Comparison of ENCODE assay signal across 10 cellular contexts in genomic region chr2:46547223-46548102, GRCh38. TPM values are rescaled to one million over a fixed set of nuclear protein-coding genes. Genes with fewer than 3 reads are reported as not detected.
DNase-seq lines count a peak whose midpoint lies in the region; ATAC-seq, FAIRE-seq and TF ChIP-seq lines count a peak whose summit lies in the region.
"Had no signal": no experiment of that assay in that cellular context is flagged by ENCODE, and none has a peak within 500 bp of the region (broad histone marks: within the 10 kb centered on the region; RNA-seq: fewer than 3 reads in every experiment).

No MANE protein-coding gene starts in this region.

- H3K4me3 ChIP-seq in Peyer's patch = no peak overlapping the region
- H3K4me3 ChIP-seq in cardiac muscle cell = no peak overlapping the region

- DNase-seq in D341Med (ENCODE audit: low spot score) = peak; percentile 53
- DNase-seq in Peyer's patch = peak in 1 of 3 donors; percentile 64
- no peak for DNase-seq in cardiac muscle cell (ENCODE audit: low read depth in 1 of 2, low spot score in 1 of 2)
- DNase-seq in posterior vena cava (ENCODE audit: low spot score) = peak; percentile 87
- no peak for DNase-seq in frontal cortex (ENCODE audit: low spot score in 2 of 2)
- no peak for DNase-seq in urothelium cell line (ENCODE audit: low spot score)
- no peak for DNase-seq in activated CD4-positive, alpha-beta T cell treated with anti-CD3 and anti-CD28 coated beads, Interleukin-2, amount 50 U/mL, for 48 hours
- DNase-seq: activated CD8-positive, alpha-beta memory T cell treated with anti-CD3 and anti-CD28 coated beads for 24 hours had no signal

- no peak for ATAC-seq in GM18520 (IDR thresholded peaks at IDR 0.05; ENCODE audit: unreplicated experiment)

- H3K36me3 ChIP-seq in Peyer's patch (no peaks in the 10 kb centered on the region), cardiac muscle cell (peaks cover 2% of the 10 kb centered on the region)

- no peak for TF ChIP-seq CTCF in Peyer's patch (IDR thresholded peaks at IDR 0.05)
- TF ChIP-seq CTCF in cardiac muscle cell (IDR thresholded peaks at IDR 0.05; ENCODE audit: low read depth, low read length) = no peak

- H3K9me3 ChIP-seq in Peyer's patch = no peaks in the 10 kb centered on the region
- H3K9me3 ChIP-seq in cardiac muscle cell (ENCODE audit: low read depth) = no peaks in the 10 kb centered on the region

- intact Hi-C loops in posterior vena cava (cut with DNase I) = no loop called here

- H3K4me1 ChIP-seq in Peyer's patch (peaks cover 0 to 50% (median 28%) of the 10 kb centered on the region in 4 donors), cardiac muscle cell (ENCODE audit: low read depth) (peaks cover 64% of the 10 kb centered on the region)

- no peak for FAIRE-seq in frontal cortex (lab: Jason Lieb, UNC)
- FAIRE-seq in urothelium cell line (lab: Jason Lieb, UNC) = no peak
- FAIRE-seq: colon had no signal

- H3K27ac ChIP-seq in Peyer's patch (peak overlapping the region; percentile 3 to 75 (median 10)), cardiac muscle cell (peak overlapping the region; percentile 82)

- no peak for TF ChIP-seq POLR2A in Peyer's patch (IDR thresholded peaks at IDR 0.05)

- no peaks in the 10 kb centered on the region for H3K27me3 ChIP-seq in Peyer's patch
- no peaks in the 10 kb centered on the region for H3K27me3 ChIP-seq in cardiac muscle cell

RNA-seq across cellular contexts. Expression of gene ATP6V1E2, which starts 5.1 kb away (rescaled TPM):
- total RNA-seq in Peyer's patch (1 to 10 TPM in 3 of 4 donors, under 1 TPM in 1; 0.57 to 6.6 (median 3.4) TPM), cardiac muscle cell (6.4 and 9.9 TPM in 2 replicates), posterior vena cava (1 to 10 TPM; 4.9 to 5.3 TPM), frontal cortex (6.1 TPM)
- 4.6 and 11.9 TPM in 2 replicates for polyA plus RNA-seq in cardiac muscle cell

RNA-seq across cellular contexts. Expression of gene RHOQ, which starts 5.2 kb away (rescaled TPM):
- total RNA-seq in Peyer's patch (10 to 100 TPM; 12.1 to 48.7 (median 21.0) TPM), cardiac muscle cell (89.7 and 164 TPM in 2 replicates), posterior vena cava (100 to 1,000 TPM; 162 to 201 TPM), frontal cortex (16.7 TPM)
- polyA plus RNA-seq in cardiac muscle cell = 105 and 167 TPM in 2 replicates

Comparison
In these comparisons a context has a peak if more than half of its experiments do, and no peak if none do; other contexts are left out.
1. DNase-seq: peak in D341Med (single experiment) and posterior vena cava (single experiment); none in cardiac muscle cell (0 of 2), frontal cortex (0 of 2), urothelium cell line (single experiment) and activated CD4-positive, alpha-beta T cell treated with anti-CD3 and anti-CD28 coated beads, Interleukin-2, amount 50 U/mL, for 48 hours (0 of 2).